Comparison of ENCODE assay signal across 8 cellular contexts in genomic region chr6:36302227-36302976, GRCh38. TPM values are rescaled to one million over a fixed set of nuclear protein-coding genes. Genes with fewer than 3 reads are reported as not detected.
DNase-seq lines count a peak whose midpoint lies in the region; ATAC-seq and TF ChIP-seq lines count a peak whose summit lies in the region.

No MANE protein-coding gene starts in this region.

- H3K4me3 Mint-ChIP-seq in HFFc6 = no peak overlapping the region

- peaks cover 8% of the 10 kb centered on the region for H3K4me1 ChIP-seq in DOHH2 (ENCODE audit: control insufficient read depth, low read length)
- H3K4me1 ChIP-seq in ascending aorta = peaks cover 12 to 13% of the 10 kb centered on the region in 2 donors

- H3K9me3 Mint-ChIP-seq in HFFc6 = no peaks in the 10 kb centered on the region

- DNase-seq in HFFc6 (peak; percentile 79), NCI-H2081 treated with DMSO at 0.1 percent for 48 hours (lab: John Stamatoyannopoulos, UW) (peak; percentile 52), T-helper 22 cell (ENCODE audit: low read depth) (peak; percentile 73), ascending aorta (ENCODE audit: low spot score in 2 of 2) (peak; percentile 33 to 93), hepatic stellate cell (ENCODE audit: low spot score) (peak; percentile 78), skeletal muscle cell (ENCODE audit: low read depth) (peak; percentile 43)

- ATAC-seq in GM21423 (IDR thresholded peaks at IDR 0.05; ENCODE audit: unreplicated experiment) = no peak

- no peaks in the 10 kb centered on the region for H3K9me2 ChIP-seq in DOHH2 (replicated peaks; ENCODE audit: control insufficient read depth, low read length)

- H3K27ac ChIP-seq in DOHH2 (ENCODE audit: low read depth, low read length) = no peak overlapping the region
- peak overlapping the region; percentile 30 to 62 for H3K27ac ChIP-seq in ascending aorta

- TF ChIP-seq CTCF in DOHH2 (IDR thresholded peaks at IDR 0.05; ENCODE audit: low read depth, low read length, poor library complexity, severe bottlenecking) (peak; percentile 98), HFFc6 (IDR thresholded peaks at IDR 0.05) (peak; percentile 97), ascending aorta (IDR thresholded peaks at IDR 0.05) (peak; percentile 73 to 84 (median 82))

- H3K4me3 ChIP-seq in DOHH2 (ENCODE audit: low read length) (no peak overlapping the region), ascending aorta (no peak overlapping the region), skeletal muscle cell (ENCODE audit: low read depth, low read length) (no peak overlapping the region)

- H3K27me3 ChIP-seq in DOHH2 (ENCODE audit: control insufficient read depth, low read length) = peaks cover 23% of the 10 kb centered on the region
- no peaks in the 10 kb centered on the region for H3K27me3 ChIP-seq in ascending aorta

- no peaks in the 10 kb centered on the region for H3K79me2 ChIP-seq in DOHH2 (ENCODE audit: control insufficient read depth, low read length)

- H3K4me1 Mint-ChIP-seq in HFFc6 (ENCODE audit: low read depth) = peaks cover 22% of the 10 kb centered on the region

- intact Hi-C loops in ascending aorta (cut with DNase I) = loop anchor here (1.0 kb wide), 1 partner anchor 58 kb away; no protein-coding TSS in a partner anchor

- no peak overlapping the region for H3K4me2 ChIP-seq in DOHH2 (ENCODE audit: low read length)

- H3K36me3 Mint-ChIP-seq in HFFc6 (ENCODE audit: low read depth) = no peaks in the 10 kb centered on the region

- H3K36me3 ChIP-seq in DOHH2 (ENCODE audit: control insufficient read depth, low read length) (no peaks in the 10 kb centered on the region), ascending aorta (no peaks in the 10 kb centered on the region)

- H4K20me1 ChIP-seq in DOHH2 (ENCODE audit: control insufficient read depth, insufficient read depth, low read depth, low read length) = no peaks in the 10 kb centered on the region

- no peaks in the 10 kb centered on the region for H3K9me3 ChIP-seq in DOHH2 (ENCODE audit: control insufficient read depth, insufficient read depth, low read length)
- H3K9me3 ChIP-seq in ascending aorta = no peaks in the 10 kb centered on the region

- no peaks in the 10 kb centered on the region for H3F3A ChIP-seq in DOHH2 (ENCODE audit: control insufficient read depth, insufficient read depth)

- H3K27me3 Mint-ChIP-seq in HFFc6 (ENCODE audit: insufficient read depth) = peaks cover 20% of the 10 kb centered on the region

- no peak overlapping the region for H3K27ac Mint-ChIP-seq in HFFc6

RNA-seq across cellular contexts. Expression of gene PNPLA1, which starts 32.5 kb away (rescaled TPM):
- not detected for total RNA-seq in HFFc6 (2021; fragmentation: NEBNext Ultra II Directional; extraction: Animal tissue kit (Norgen Biotek cat#: 25700))
- not detected for total RNA-seq in ascending aorta

RNA-seq across cellular contexts. Expression of gene BNIP5, which starts 34.3 kb away (rescaled TPM):
- total RNA-seq in HFFc6 (2021; fragmentation: NEBNext Ultra II Directional; extraction: Animal tissue kit (Norgen Biotek cat#: 25700)) = not detected
- not detected for total RNA-seq in ascending aorta
